ENCODE assay signal across 20 cellular contexts in genomic region chr10:109891105-109891504, GRCh38. TPM values are rescaled to one million over a fixed set of nuclear protein-coding genes. Genes with fewer than 3 reads are reported as not detected.
DNase-seq lines count a peak whose midpoint lies in the region; ATAC-seq, FAIRE-seq and TF ChIP-seq lines count a peak whose summit lies in the region.
"Had no signal": no experiment of that assay in that cellular context is flagged by ENCODE, and none has a peak within 500 bp of the region (broad histone marks: within the 10 kb centered on the region; RNA-seq: fewer than 3 reads in every experiment).

No MANE protein-coding gene starts in this region.

- H3K4me2 ChIP-seq in osteoblast (ENCODE audit: insufficient read depth, low read length) = peak overlapping the region; percentile 5

- H3K36me3 ChIP-seq in bronchial epithelial cell (ENCODE audit: control insufficient read depth, insufficient read depth, low read length) (peaks cover 15% of the 10 kb centered on the region), osteoblast (ENCODE audit: insufficient read depth, low read length) (peaks cover 15% of the 10 kb centered on the region), uterus (no peaks in the 10 kb centered on the region)

- no peak overlapping the region for H3K4me3 Mint-ChIP-seq in activated CD8-positive, alpha-beta memory T cell treated with anti-CD3 and anti-CD28 coated beads, Interleukin-2, amount 10 ng/mL, durations not matched to agents 7 days and 5 days
- H3K4me3 Mint-ChIP-seq: activated CD4-positive, alpha-beta T cell treated with anti-CD3 and anti-CD28 coated beads, Interleukin-2, amount 10 ng/mL, durations not matched to agents 7 days and 5 days; endodermal cell; mesothelial cell of epicardium; neural crest cell had no signal

- TF ChIP-seq CTCF in bronchial epithelial cell (IDR thresholded peaks at IDR 0.05; ENCODE audit: insufficient read depth, low read length, severe bottlenecking) (no peak), osteoblast (IDR thresholded peaks at IDR 0.05; ENCODE audit: extremely low read depth, low read depth, low read length) (no peak), uterus (IDR thresholded peaks at IDR 0.05) (no peak)

- ATAC-seq in activated CD8-positive, alpha-beta memory T cell treated with anti-CD3 and anti-CD28 coated beads, Interleukin-2, amount 10 ng/mL, durations not matched to agents 7 days and 5 days = no peak
- ATAC-seq in HG02623 (IDR thresholded peaks at IDR 0.05; ENCODE audit: unreplicated experiment) = no peak
- ATAC-seq: psoas muscle had no signal

- H3K4me3 ChIP-seq in bronchial epithelial cell (ENCODE audit: low read depth, low read length) (no peak overlapping the region), osteoblast (ENCODE audit: insufficient read depth, low read length) (no peak overlapping the region), uterus (no peak overlapping the region)
- H3K4me3 ChIP-seq: psoas muscle, spleen had no signal

- TF ChIP-seq POLR2A in uterus (IDR thresholded peaks at IDR 0.05) = no peak

- H3K9me3 Mint-ChIP-seq in activated CD8-positive, alpha-beta memory T cell treated with anti-CD3 and anti-CD28 coated beads, Interleukin-2, amount 10 ng/mL, durations not matched to agents 7 days and 5 days (ENCODE audit: low read depth) = no peaks in the 10 kb centered on the region
- H3K9me3 Mint-ChIP-seq: activated CD4-positive, alpha-beta T cell treated with anti-CD3 and anti-CD28 coated beads, Interleukin-2, amount 10 ng/mL, durations not matched to agents 7 days and 5 days; endodermal cell; mesothelial cell of epicardium; neural crest cell had no signal

- H3K27ac ChIP-seq in osteoblast (ENCODE audit: low read depth, low read length) (peak overlapping the region; percentile 76), uterus (no peak overlapping the region)
- H3K27ac ChIP-seq: psoas muscle, spleen had no signal

- H4K20me1 ChIP-seq in osteoblast (ENCODE audit: insufficient read depth, low read length) = peaks cover 8% of the 10 kb centered on the region

- H3K4me1 Mint-ChIP-seq in activated CD8-positive, alpha-beta memory T cell treated with anti-CD3 and anti-CD28 coated beads, Interleukin-2, amount 10 ng/mL, durations not matched to agents 7 days and 5 days = peaks cover 47% of the 10 kb centered on the region

- H3K36me3 Mint-ChIP-seq in activated CD8-positive, alpha-beta memory T cell treated with anti-CD3 and anti-CD28 coated beads, Interleukin-2, amount 10 ng/mL, durations not matched to agents 7 days and 5 days = peaks cover 49% of the 10 kb centered on the region

- no peaks in the 10 kb centered on the region for H3K27me3 Mint-ChIP-seq in activated CD8-positive, alpha-beta memory T cell treated with anti-CD3 and anti-CD28 coated beads, Interleukin-2, amount 10 ng/mL, durations not matched to agents 7 days and 5 days
- H3K27me3 Mint-ChIP-seq: activated CD4-positive, alpha-beta T cell treated with anti-CD3 and anti-CD28 coated beads, Interleukin-2, amount 10 ng/mL, durations not matched to agents 7 days and 5 days had no signal

- H3K9me3 ChIP-seq in osteoblast (ENCODE audit: low read depth, low read length) (no peaks in the 10 kb centered on the region), uterus (no peaks in the 10 kb centered on the region)
- H3K9me3 ChIP-seq: psoas muscle, spleen had no signal

- no peak for DNase-seq in activated CD8-positive, alpha-beta memory T cell treated with anti-CD3 and anti-CD28 coated beads, Interleukin-2, amount 10 ng/mL, durations not matched to agents 7 days and 5 days
- DNase-seq in activated CD8-positive, alpha-beta memory T cell treated with anti-CD3 and anti-CD28 coated beads, Interleukin-2, amount 50 U/mL, for 4 hours = no peak
- DNase-seq in M059J (ENCODE audit: low read depth) = peak; percentile 37
- DNase-seq in bronchial epithelial cell (ENCODE audit: low read depth) = peak; percentile 72
- no peak for DNase-seq in osteoblast (ENCODE audit: insufficient read length, low spot score, missing footprints)
- no peak for DNase-seq in uterus
- no peak for DNase-seq in foreskin melanocyte
- DNase-seq: activated CD4-positive, alpha-beta T cell treated with anti-CD3 and anti-CD28 coated beads, Interleukin-2, amount 10 ng/mL, durations not matched to agents 7 days and 5 days; activated T-cell treated with anti-CD3 and anti-CD28 coated beads, Interleukin-2, amount 50 U/mL, for 48 hours; amniotic stem cell; endodermal cell; NCI-H1436 treated with DMSO at 0.1 percent for 48 hours; NCI-H2227 treated with DMSO at 0.1 percent for 48 hours; psoas muscle; spleen; stimulated activated CD8-positive, alpha-beta memory T cell treated with anti-CD3 and anti-CD28 coated beads, Interleukin-4, amount 100 ng/mL, for 48 hours; substantia nigra had no signal

- no peak for FAIRE-seq in bronchial epithelial cell (lab: Jason Lieb, UNC)

- CTCF ChIA-PET in activated CD8-positive, alpha-beta memory T cell treated with anti-CD3 and anti-CD28 coated beads, Interleukin-2, amount 10 ng/mL, durations not matched to agents 7 days and 5 days (lab: Charles Lee) = interaction anchor here (1.3 to 1.6 kb wide), 2 partner anchors 10 to 19 kb away, joined by 4 read pairs; no protein-coding TSS in a partner anchor

- H3K79me2 ChIP-seq in osteoblast (ENCODE audit: insufficient read depth, low read length) = peaks cover 36% of the 10 kb centered on the region

- H3K4me1 ChIP-seq in osteoblast (ENCODE audit: insufficient read depth, low read length) (peaks cover 79% of the 10 kb centered on the region), uterus (peaks cover 0 to 11% of the 10 kb centered on the region in 2 donors)

- intact Hi-C loops in uterus (cut with DNase I; ENCODE audit: low total_unique reads) = no loop called here

- H3K27ac Mint-ChIP-seq in activated CD8-positive, alpha-beta memory T cell treated with anti-CD3 and anti-CD28 coated beads, Interleukin-2, amount 10 ng/mL, durations not matched to agents 7 days and 5 days = peak overlapping the region; percentile 38
- H3K27ac Mint-ChIP-seq: endodermal cell, mesothelial cell of epicardium had no signal

- H2AFZ ChIP-seq in osteoblast (ENCODE audit: low read length) = no peak overlapping the region

- H3K27me3 ChIP-seq in bronchial epithelial cell (ENCODE audit: control insufficient read depth, insufficient read depth, low read length) = no peaks in the 10 kb centered on the region
- no peaks in the 10 kb centered on the region for H3K27me3 ChIP-seq in osteoblast (ENCODE audit: insufficient read depth, low read length)
- H3K27me3 ChIP-seq in uterus = no peaks in the 10 kb centered on the region
- H3K27me3 ChIP-seq: spleen had no signal

RNA-seq across cellular contexts. Expression of gene XPNPEP1, which starts 32.2 kb away (rescaled TPM):
- 10 to 100 TPM; 72.7 to 84.8 TPM for total RNA-seq in activated CD8-positive, alpha-beta memory T cell treated with anti-CD3 and anti-CD28 coated beads, Interleukin-2, amount 10 ng/mL, durations not matched to agents 7 days and 5 days
- total RNA-seq in M059J (2014; rRNA removed; shearing (Covaris generic)) = 93.5 and 96.6 TPM in 2 replicates
- total RNA-seq in bronchial epithelial cell = 76.6 and 112 TPM in 2 replicates
- 123 and 140 TPM in 2 replicates for total RNA-seq in osteoblast
- 100 to 1,000 TPM in 2 of 4 donors, 10 to 100 TPM in 2; 41.0 to 188 (median 92.0) TPM for total RNA-seq in uterus

Comparison
In these comparisons a context has a peak if more than half of its experiments do, and no peak if none do; other contexts are left out.
1. DNase-seq: peak in M059J (single experiment) and bronchial epithelial cell (single experiment); none in activated CD8-positive, alpha-beta memory T cell treated with anti-CD3 and anti-CD28 coated beads, Interleukin-2, amount 10 ng/mL, durations not matched to agents 7 days and 5 days (single experiment), activated CD8-positive, alpha-beta memory T cell treated with anti-CD3 and anti-CD28 coated beads, Interleukin-2, amount 50 U/mL, for 4 hours (single experiment), osteoblast (single experiment), uterus (0 of 2) and foreskin melanocyte (single experiment).